Comparison of ENCODE assay signal across 13 cellular contexts in the genomic region with DNA sequence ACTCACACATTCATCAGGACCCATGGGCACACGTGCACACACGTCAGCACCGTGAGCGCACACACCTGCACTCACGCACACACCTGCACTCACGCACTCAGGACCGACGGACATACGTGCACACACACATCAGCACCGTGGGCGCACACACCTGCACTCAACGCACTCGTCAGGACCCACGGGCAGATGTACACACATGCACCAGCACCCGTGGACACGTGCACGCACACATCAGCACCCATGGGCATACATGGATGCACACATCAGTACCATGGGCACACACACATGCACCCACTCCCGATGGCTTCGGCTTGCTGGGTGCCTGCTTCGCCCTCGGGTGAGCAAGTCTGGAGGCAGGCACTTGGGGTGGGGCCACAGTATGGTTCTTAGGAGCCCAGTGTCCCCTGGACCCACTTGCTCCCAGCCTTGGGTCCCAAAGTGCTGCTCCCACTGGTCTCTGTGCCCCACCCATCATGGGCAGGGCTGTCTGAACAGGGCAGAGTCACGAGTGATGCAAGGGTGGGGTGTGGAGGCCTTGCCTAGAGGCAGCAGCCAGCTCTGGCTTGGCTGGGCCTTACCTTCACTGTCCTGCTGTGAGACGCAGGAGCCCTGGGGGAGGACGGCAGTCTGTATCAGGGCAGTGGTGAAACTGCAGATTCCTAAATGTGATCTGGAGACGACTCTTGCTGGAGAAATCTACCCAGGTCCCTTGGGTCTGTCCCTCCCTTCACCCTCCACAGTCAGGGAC. TPM values are rescaled to one million over a fixed set of nuclear protein-coding genes. Genes with fewer than 3 reads are reported as not detected.
DNase-seq lines count a peak whose midpoint lies in the region; ATAC-seq, FAIRE-seq and TF ChIP-seq lines count a peak whose summit lies in the region.
"Had no signal": no experiment of that assay in that cellular context is flagged by ENCODE, and none has a peak within 500 bp of the region (broad histone marks: within the 10 kb centered on the region; RNA-seq: fewer than 3 reads in every experiment).

No MANE protein-coding gene starts in this region.

- no peaks in the 10 kb centered on the region for H3K27me3 ChIP-seq in astrocyte (ENCODE audit: insufficient read depth, low read length)
- H3K27me3 ChIP-seq in iPS DF 6.9 (ENCODE audit: control insufficient read depth, insufficient read depth, low read length): no peaks in the 10 kb centered on the region
- H3K27me3 ChIP-seq in sigmoid colon: no peaks in the 10 kb centered on the region

- H3K9me3 Mint-ChIP-seq in astrocyte (ENCODE audit: unreplicated experiment): no peaks in the 10 kb centered on the region
- H3K9me3 Mint-ChIP-seq: T-helper 1 cell treated with Interleukin-12 subunit alpha and Interleukin-12 subunit beta and Interleukin-4 antibody, amounts not matched to agents 30 μg/mL and 1 μg/mL, for 36 hours had no signal

- no peak overlapping the region for H3K4me3 ChIP-seq in astrocyte (ENCODE audit: insufficient read depth, low read depth, low read length)
- no peak overlapping the region for H3K4me3 ChIP-seq in iPS DF 6.9 (ENCODE audit: low read length)
- H3K4me3 ChIP-seq in sigmoid colon: no peak overlapping the region

- FAIRE-seq in astrocyte (lab: Jason Lieb, UNC) (no peak), RCC 7860 (lab: Jason Lieb, UNC) (no peak)
- FAIRE-seq: GM12892 had no signal

- H3K27me3 Mint-ChIP-seq in astrocyte (ENCODE audit: low read depth, unreplicated experiment): no peaks in the 10 kb centered on the region

- intact Hi-C loops in sigmoid colon (cut with DNase I): loop anchor here (5.0 kb wide), 1 partner anchor 34 kb away; no protein-coding TSS in a partner anchor

- no peak for TF ChIP-seq POLR2A in sigmoid colon (IDR thresholded peaks at IDR 0.05)

- no peaks in the 10 kb centered on the region for H3K36me3 ChIP-seq in astrocyte (ENCODE audit: insufficient read depth, low read length)
- H3K36me3 ChIP-seq in iPS DF 6.9 (ENCODE audit: control insufficient read depth, insufficient read depth, low read length): peaks cover 5% of the 10 kb centered on the region
- peaks cover 0 to 4% (median 0%) of the 10 kb centered on the region in 4 donors for H3K36me3 ChIP-seq in sigmoid colon

- no peak for TF ChIP-seq EP300 in sigmoid colon (IDR thresholded peaks at IDR 0.05)

- peaks cover 4% of the 10 kb centered on the region for H3K36me3 Mint-ChIP-seq in astrocyte (ENCODE audit: low read depth, unreplicated experiment)

- peak overlapping the region; percentile 1 for H3K9ac ChIP-seq in astrocyte (ENCODE audit: low read length)

- H3K79me2 ChIP-seq in astrocyte (ENCODE audit: insufficient read depth, low read length): peaks cover 82% of the 10 kb centered on the region

- H2AFZ ChIP-seq in astrocyte (ENCODE audit: low read depth, low read length): no peak overlapping the region

- H3K4me3 Mint-ChIP-seq in astrocyte (ENCODE audit: unreplicated experiment): peak overlapping the region; percentile 51
- H3K4me3 Mint-ChIP-seq: T-helper 1 cell treated with Interleukin-12 subunit alpha and Interleukin-12 subunit beta and Interleukin-4 antibody, amounts not matched to agents 30 μg/mL and 1 μg/mL, for 36 hours had no signal

- H3K27ac ChIP-seq in astrocyte (ENCODE audit: low read depth, low read length) (no peak overlapping the region), iPS DF 6.9 (ENCODE audit: low read length) (peak overlapping the region; percentile 7), sigmoid colon (peak overlapping the region; percentile 66 to 81 (median 76))

- no peak for TF ChIP-seq CTCF in astrocyte (IDR thresholded peaks at IDR 0.05; ENCODE audit: insufficient read depth, low read depth, low read length)
- TF ChIP-seq CTCF in sigmoid colon (IDR thresholded peaks at IDR 0.05): no peak

- H3K27ac Mint-ChIP-seq in astrocyte (ENCODE audit: unreplicated experiment): peak overlapping the region; percentile 75
- H3K27ac Mint-ChIP-seq: T-helper 1 cell treated with Interleukin-12 subunit alpha and Interleukin-12 subunit beta and Interleukin-4 antibody, amounts not matched to agents 30 μg/mL and 1 μg/mL, for 36 hours had no signal

- H3K9me3 ChIP-seq in astrocyte (ENCODE audit: insufficient read depth, low read depth, low read length): no peaks in the 10 kb centered on the region
- H3K9me3 ChIP-seq in iPS DF 6.9 (ENCODE audit: control insufficient read depth, insufficient read depth, low read length): no peaks in the 10 kb centered on the region
- no peaks in the 10 kb centered on the region for H3K9me3 ChIP-seq in sigmoid colon
- H3K9me3 ChIP-seq: Caco-2 had no signal

- peaks cover 62% of the 10 kb centered on the region for H4K20me1 ChIP-seq in astrocyte (ENCODE audit: insufficient read depth, low read length)

- no CpG with 5 or more reads among the region's 25 CpGs for WGBS in iPS DF 6.9 (ENCODE audit: insufficient coverage, insufficient read length)
- 89 to 91% methylated on average over 25 of the region's 25 CpGs for WGBS in sigmoid colon, 2 donors

- no peak for ATAC-seq in GM18870 (IDR thresholded peaks at IDR 0.05; ENCODE audit: unreplicated experiment)

- peaks cover 48% of the 10 kb centered on the region for H3K4me1 Mint-ChIP-seq in astrocyte (ENCODE audit: low read depth, unreplicated experiment)

- H3K4me1 ChIP-seq in astrocyte (ENCODE audit: insufficient read depth, low read length) (peaks cover 42% of the 10 kb centered on the region), iPS DF 6.9 (ENCODE audit: control insufficient read depth, insufficient read depth, low read length) (peaks cover 16% of the 10 kb centered on the region), sigmoid colon (peaks cover 0 to 80% (median 78%) of the 10 kb centered on the region in 4 donors)

- no peak overlapping the region for H3K4me2 ChIP-seq in astrocyte (ENCODE audit: low read length)

- DNase-seq in EH (ENCODE audit: low read depth) (peak; percentile 30), astrocyte (ENCODE audit: low read depth) (no peak), iPS DF 6.9 (ENCODE audit: low read depth, low spot score) (no peak), sigmoid colon (peak; percentile 83), hepatic stellate cell (ENCODE audit: low spot score) (no peak), NCI-H82 treated with DMSO at 0.1 percent for 48 hours (lab: John Stamatoyannopoulos, UW; ENCODE audit: unreplicated experiment) (no peak), RCC 7860 (ENCODE audit: low spot score) (no peak)
- DNase-seq: activated T-cell treated with anti-CD3 and anti-CD28 coated beads for 4 hours, Caco-2, NCI-H748 treated with DMSO at 0.1 percent for 48 hours had no signal

RNA-seq across cellular contexts. Expression of a gene that starts 49.8 kb away (rescaled TPM):
- total RNA-seq in astrocyte (63.4 and 66.2 TPM in 2 replicates), sigmoid colon (10 to 100 TPM; 18.9 to 50.4 (median 26.9) TPM)
- polyA plus RNA-seq in sigmoid colon: 10 to 100 TPM in 1 of 3 donors, 1 to 10 TPM in 2; 5.8 to 20.0 (median 6.6) TPM

Comparison
In these comparisons a context has a peak if more than half of its experiments do, and no peak if none do; other contexts are left out.
1. DNase-seq: peak in EH (single experiment) and sigmoid colon (single experiment); none in astrocyte (single experiment), iPS DF 6.9 (single experiment), hepatic stellate cell (single experiment), NCI-H82 treated with DMSO at 0.1 percent for 48 hours (single experiment) and RCC 7860 (single experiment).